ENCODE assay signal across 13 cellular contexts in genomic region chr6:44085219-44085618, GRCh38. TPM values are rescaled to one million over a fixed set of nuclear protein-coding genes. Genes with fewer than 3 reads are reported as not detected.
DNase-seq lines count a peak whose midpoint lies in the region; ATAC-seq and TF ChIP-seq lines count a peak whose summit lies in the region.
"Had no signal": no experiment of that assay in that cellular context is flagged by ENCODE, and none has a peak within 500 bp of the region (broad histone marks: within the 10 kb centered on the region; RNA-seq: fewer than 3 reads in every experiment).

No MANE protein-coding gene starts in this region.

- H3K9me3 Mint-ChIP-seq in activated CD8-positive, alpha-beta T cell treated with anti-CD3 and anti-CD28 coated beads for 36 hours = no peaks in the 10 kb centered on the region
- H3K9me3 Mint-ChIP-seq in activated CD8-positive, alpha-beta T cell treated with anti-CD3 and anti-CD28 coated beads, Interleukin-2, amount 10 ng/mL, durations not matched to agents 7 days and 5 days (ENCODE audit: insufficient read depth) = no peaks in the 10 kb centered on the region
- H3K9me3 Mint-ChIP-seq in brain = no peaks in the 10 kb centered on the region
- H3K9me3 Mint-ChIP-seq in activated T-helper 17 cell treated with anti-CD3 and anti-CD28 coated beads, Interleukin-2, amount 50 U/mL, for 72 hours = no peaks in the 10 kb centered on the region
- H3K9me3 Mint-ChIP-seq: CD4-positive, alpha-beta memory T cell had no signal

- peak; percentile 11 for ATAC-seq in activated CD8-positive, alpha-beta T cell treated with anti-CD3 and anti-CD28 coated beads for 36 hours
- ATAC-seq in activated CD8-positive, alpha-beta T cell treated with anti-CD3 and anti-CD28 coated beads, Interleukin-2, amount 10 ng/mL, durations not matched to agents 7 days and 5 days = no peak
- ATAC-seq in HG03442 (IDR thresholded peaks at IDR 0.05; ENCODE audit: unreplicated experiment) = no peak
- ATAC-seq in activated T-helper 17 cell treated with anti-CD3 and anti-CD28 coated beads, Interleukin-2, amount 50 U/mL, for 72 hours (replicated peaks) = no peak

- H3K4me1 Mint-ChIP-seq in activated CD8-positive, alpha-beta T cell treated with anti-CD3 and anti-CD28 coated beads for 36 hours (ENCODE audit: low read depth) = peaks cover 11% of the 10 kb centered on the region
- peaks cover 4% of the 10 kb centered on the region for H3K4me1 Mint-ChIP-seq in activated CD8-positive, alpha-beta T cell treated with anti-CD3 and anti-CD28 coated beads, Interleukin-2, amount 10 ng/mL, durations not matched to agents 7 days and 5 days (ENCODE audit: low read depth)
- H3K4me1 Mint-ChIP-seq in brain = peaks cover 57% of the 10 kb centered on the region
- H3K4me1 Mint-ChIP-seq in activated T-helper 17 cell treated with anti-CD3 and anti-CD28 coated beads, Interleukin-2, amount 50 U/mL, for 72 hours = no peaks in the 10 kb centered on the region
- H3K4me1 Mint-ChIP-seq: CD4-positive, alpha-beta memory T cell had no signal

- CTCF ChIA-PET in activated CD8-positive, alpha-beta T cell treated with anti-CD3 and anti-CD28 coated beads for 36 hours (lab: Charles Lee) = interaction anchor here (0.9 to 2.5 kb wide), 6 partner anchors 11 to 315 kb away, joined by 3 to 12 read pairs (median 4); partner anchors contain the start of gene VEGFA
- CTCF ChIA-PET in activated CD8-positive, alpha-beta T cell treated with anti-CD3 and anti-CD28 coated beads, Interleukin-2, amount 10 ng/mL, durations not matched to agents 7 days and 5 days (lab: Charles Lee) = interaction anchor here (1.2 to 3.3 kb wide), 6 partner anchors 11 to 319 kb away, joined by 3 to 15 read pairs (median 6); partner anchors contain the start of gene VEGFA
- CTCF ChIA-PET in HEK293T (lab: Yijun Ruan, JAX) = interaction anchor here (0.6 to 1.3 kb wide), 5 partner anchors 11 to 375 kb away, joined by 3 to 5 read pairs (median 3); partner anchors contain the start of gene VEGFA

- H3K36me3 Mint-ChIP-seq in activated CD8-positive, alpha-beta T cell treated with anti-CD3 and anti-CD28 coated beads for 36 hours (ENCODE audit: low read depth) = no peaks in the 10 kb centered on the region
- no peaks in the 10 kb centered on the region for H3K36me3 Mint-ChIP-seq in activated CD8-positive, alpha-beta T cell treated with anti-CD3 and anti-CD28 coated beads, Interleukin-2, amount 10 ng/mL, durations not matched to agents 7 days and 5 days (ENCODE audit: low read depth)
- H3K36me3 Mint-ChIP-seq in brain = peaks cover 11% of the 10 kb centered on the region
- H3K36me3 Mint-ChIP-seq in activated T-helper 17 cell treated with anti-CD3 and anti-CD28 coated beads, Interleukin-2, amount 50 U/mL, for 72 hours (ENCODE audit: low read depth) = no peaks in the 10 kb centered on the region
- H3K36me3 Mint-ChIP-seq: CD4-positive, alpha-beta memory T cell had no signal

- TF ChIP-seq CTCF in activated CD8-positive, alpha-beta T cell treated with anti-CD3 and anti-CD28 coated beads for 36 hours (IDR thresholded peaks at IDR 0.05) = no peak
- no peak for TF ChIP-seq CTCF in brain (conservative IDR thresholded peaks at IDR 0.05)

- H3K4me3 Mint-ChIP-seq in activated CD8-positive, alpha-beta T cell treated with anti-CD3 and anti-CD28 coated beads for 36 hours = no peak overlapping the region
- no peak overlapping the region for H3K4me3 Mint-ChIP-seq in activated CD8-positive, alpha-beta T cell treated with anti-CD3 and anti-CD28 coated beads, Interleukin-2, amount 10 ng/mL, durations not matched to agents 7 days and 5 days
- H3K4me3 Mint-ChIP-seq in brain = no peak overlapping the region
- H3K4me3 Mint-ChIP-seq in activated T-helper 17 cell treated with anti-CD3 and anti-CD28 coated beads, Interleukin-2, amount 50 U/mL, for 72 hours = no peak overlapping the region
- H3K4me3 Mint-ChIP-seq: CD4-positive, alpha-beta memory T cell had no signal

- no peaks in the 10 kb centered on the region for H3K27me3 Mint-ChIP-seq in activated CD8-positive, alpha-beta T cell treated with anti-CD3 and anti-CD28 coated beads for 36 hours
- no peaks in the 10 kb centered on the region for H3K27me3 Mint-ChIP-seq in activated CD8-positive, alpha-beta T cell treated with anti-CD3 and anti-CD28 coated beads, Interleukin-2, amount 10 ng/mL, durations not matched to agents 7 days and 5 days (ENCODE audit: low read depth)
- H3K27me3 Mint-ChIP-seq in brain = no peaks in the 10 kb centered on the region
- H3K27me3 Mint-ChIP-seq in activated T-helper 17 cell treated with anti-CD3 and anti-CD28 coated beads, Interleukin-2, amount 50 U/mL, for 72 hours = no peaks in the 10 kb centered on the region
- H3K27me3 Mint-ChIP-seq: CD4-positive, alpha-beta memory T cell had no signal

- H3K27ac Mint-ChIP-seq in activated CD8-positive, alpha-beta T cell treated with anti-CD3 and anti-CD28 coated beads for 36 hours = no peak overlapping the region
- H3K27ac Mint-ChIP-seq in activated CD8-positive, alpha-beta T cell treated with anti-CD3 and anti-CD28 coated beads, Interleukin-2, amount 10 ng/mL, durations not matched to agents 7 days and 5 days = no peak overlapping the region
- peak overlapping the region in 3 of 5 experiments; percentile 20 to 69 (median 51) for H3K27ac Mint-ChIP-seq in brain
- H3K27ac Mint-ChIP-seq in activated T-helper 17 cell treated with anti-CD3 and anti-CD28 coated beads, Interleukin-2, amount 50 U/mL, for 72 hours = no peak overlapping the region
- H3K27ac Mint-ChIP-seq: CD4-positive, alpha-beta memory T cell had no signal

- POLR2A ChIA-PET in activated CD8-positive, alpha-beta T cell treated with anti-CD3 and anti-CD28 coated beads for 36 hours (lab: Charles Lee) = interaction anchor here (0.9 to 1.1 kb wide), 2 partner anchors 8 to 415 kb away, joined by 3 read pairs; no protein-coding TSS in a partner anchor
- POLR2A ChIA-PET in activated CD8-positive, alpha-beta T cell treated with anti-CD3 and anti-CD28 coated beads, Interleukin-2, amount 10 ng/mL, durations not matched to agents 7 days and 5 days (lab: Charles Lee) = no interaction called here
- POLR2A ChIA-PET in HEK293T (lab: Yijun Ruan, JAX) = interaction anchor here (0.6 to 1.5 kb wide), 3 partner anchors 12 to 312 kb away, joined by 3 to 5 read pairs (median 3); no protein-coding TSS in a partner anchor

- no peak for DNase-seq in activated CD8-positive, alpha-beta T cell treated with anti-CD3 and anti-CD28 coated beads for 36 hours
- no peak for DNase-seq in activated CD8-positive, alpha-beta T cell treated with anti-CD3 and anti-CD28 coated beads, Interleukin-2, amount 10 ng/mL, durations not matched to agents 7 days and 5 days
- DNase-seq in HEK293T (ENCODE audit: extremely low spot score) (no peak), putamen (ENCODE audit: low spot score) (peak; percentile 39)
- no peak for DNase-seq in activated naive CD4-positive, alpha-beta T cell treated with anti-CD3 and anti-CD28 coated beads, Interleukin-2, amount 50 U/mL, for 16 hours
- DNase-seq: ACHN; CD4-positive, alpha-beta memory T cell; DMS79 treated with DMSO at 0.1 percent for 48 hours; EL; GOT3 had no signal

- intact Hi-C loops in activated CD8-positive, alpha-beta T cell treated with anti-CD3 and anti-CD28 coated beads for 36 hours (cut with micrococcal nuclease) = no loop called here

TF ChIP-seq in HEK293T, 16 proteins besides CTCF, POLR2A, EP300 and RAD21:
- TF ChIP-seq PKNOX1 (IDR thresholded peaks at IDR 0.05) = peak; percentile 56
- no peak for TF ChIP-seq FOXK2 (IDR thresholded peaks at IDR 0.05)

RNA-seq across cellular contexts. Expression of gene MRPL14, which starts 42.0 kb away (rescaled TPM):
- total RNA-seq in activated CD8-positive, alpha-beta T cell treated with anti-CD3 and anti-CD28 coated beads for 36 hours = 10 to 100 TPM; 42.8 to 44.3 TPM
- total RNA-seq in activated CD8-positive, alpha-beta T cell treated with anti-CD3 and anti-CD28 coated beads, Interleukin-2, amount 10 ng/mL, durations not matched to agents 7 days and 5 days = 10 to 100 TPM; 57.3 to 60.9 TPM
- polyA plus RNA-seq in brain (ENCODE audit: insufficient read depth, low read depth, low replicate concordance) = 72.7 TPM
- 10 to 100 TPM; 29.3 to 54.0 TPM for total RNA-seq in activated T-helper 17 cell treated with anti-CD3 and anti-CD28 coated beads, Interleukin-2, amount 50 U/mL, for 72 hours

RNA-seq across cellular contexts. Expression of gene TMEM63B, which starts 42.1 kb away (rescaled TPM):
- 10 to 100 TPM in 1 of 2 experiments, 1 to 10 TPM in 1; 9.1 to 12.9 TPM for total RNA-seq in activated CD8-positive, alpha-beta T cell treated with anti-CD3 and anti-CD28 coated beads for 36 hours
- total RNA-seq in activated CD8-positive, alpha-beta T cell treated with anti-CD3 and anti-CD28 coated beads, Interleukin-2, amount 10 ng/mL, durations not matched to agents 7 days and 5 days = 10 to 100 TPM; 15.5 to 17.9 TPM
- 48.2 TPM for polyA plus RNA-seq in brain (ENCODE audit: insufficient read depth, low read depth, low replicate concordance)
- total RNA-seq in activated T-helper 17 cell treated with anti-CD3 and anti-CD28 coated beads, Interleukin-2, amount 50 U/mL, for 72 hours = 10 to 100 TPM; 12.1 to 21.4 TPM

Comparison
In these comparisons a context has a peak if more than half of its experiments do, and no peak if none do; other contexts are left out.
1. H3K27ac Mint-ChIP-seq: peak in brain (3 of 5); none in activated CD8-positive, alpha-beta T cell treated with anti-CD3 and anti-CD28 coated beads for 36 hours (single experiment), activated CD8-positive, alpha-beta T cell treated with anti-CD3 and anti-CD28 coated beads, Interleukin-2, amount 10 ng/mL, durations not matched to agents 7 days and 5 days (single experiment) and activated T-helper 17 cell treated with anti-CD3 and anti-CD28 coated beads, Interleukin-2, amount 50 U/mL, for 72 hours (single experiment).